In the genomic region with DNA sequence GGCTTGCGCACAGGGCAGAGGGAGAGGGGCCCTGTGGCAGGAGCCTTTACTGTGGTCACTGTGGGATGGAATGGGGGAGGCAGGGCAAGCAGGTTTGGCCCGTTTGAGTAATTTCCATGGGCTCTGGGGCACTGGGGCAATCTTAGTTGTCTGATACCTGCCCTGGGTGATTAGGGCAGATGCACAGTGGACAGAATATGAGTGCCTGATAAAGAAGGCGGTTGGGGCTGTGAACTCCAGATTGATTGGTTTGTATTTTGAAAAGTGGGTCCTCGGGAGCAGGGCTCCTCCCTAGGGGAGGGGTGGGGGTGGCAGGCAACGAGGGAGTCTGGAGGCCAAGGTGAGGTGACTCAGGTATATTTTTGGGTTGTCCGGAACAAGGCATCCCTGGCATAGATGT, we compare ENCODE assay signal across 2 cellular contexts.
TF ChIP-seq lines count a peak whose summit lies in the region.

No MANE protein-coding gene starts in this region.

TF ChIP-seq in GM23338, 12 proteins besides CTCF, POLR2A, EP300 and RAD21:
- TF ChIP-seq, protein P1, sequence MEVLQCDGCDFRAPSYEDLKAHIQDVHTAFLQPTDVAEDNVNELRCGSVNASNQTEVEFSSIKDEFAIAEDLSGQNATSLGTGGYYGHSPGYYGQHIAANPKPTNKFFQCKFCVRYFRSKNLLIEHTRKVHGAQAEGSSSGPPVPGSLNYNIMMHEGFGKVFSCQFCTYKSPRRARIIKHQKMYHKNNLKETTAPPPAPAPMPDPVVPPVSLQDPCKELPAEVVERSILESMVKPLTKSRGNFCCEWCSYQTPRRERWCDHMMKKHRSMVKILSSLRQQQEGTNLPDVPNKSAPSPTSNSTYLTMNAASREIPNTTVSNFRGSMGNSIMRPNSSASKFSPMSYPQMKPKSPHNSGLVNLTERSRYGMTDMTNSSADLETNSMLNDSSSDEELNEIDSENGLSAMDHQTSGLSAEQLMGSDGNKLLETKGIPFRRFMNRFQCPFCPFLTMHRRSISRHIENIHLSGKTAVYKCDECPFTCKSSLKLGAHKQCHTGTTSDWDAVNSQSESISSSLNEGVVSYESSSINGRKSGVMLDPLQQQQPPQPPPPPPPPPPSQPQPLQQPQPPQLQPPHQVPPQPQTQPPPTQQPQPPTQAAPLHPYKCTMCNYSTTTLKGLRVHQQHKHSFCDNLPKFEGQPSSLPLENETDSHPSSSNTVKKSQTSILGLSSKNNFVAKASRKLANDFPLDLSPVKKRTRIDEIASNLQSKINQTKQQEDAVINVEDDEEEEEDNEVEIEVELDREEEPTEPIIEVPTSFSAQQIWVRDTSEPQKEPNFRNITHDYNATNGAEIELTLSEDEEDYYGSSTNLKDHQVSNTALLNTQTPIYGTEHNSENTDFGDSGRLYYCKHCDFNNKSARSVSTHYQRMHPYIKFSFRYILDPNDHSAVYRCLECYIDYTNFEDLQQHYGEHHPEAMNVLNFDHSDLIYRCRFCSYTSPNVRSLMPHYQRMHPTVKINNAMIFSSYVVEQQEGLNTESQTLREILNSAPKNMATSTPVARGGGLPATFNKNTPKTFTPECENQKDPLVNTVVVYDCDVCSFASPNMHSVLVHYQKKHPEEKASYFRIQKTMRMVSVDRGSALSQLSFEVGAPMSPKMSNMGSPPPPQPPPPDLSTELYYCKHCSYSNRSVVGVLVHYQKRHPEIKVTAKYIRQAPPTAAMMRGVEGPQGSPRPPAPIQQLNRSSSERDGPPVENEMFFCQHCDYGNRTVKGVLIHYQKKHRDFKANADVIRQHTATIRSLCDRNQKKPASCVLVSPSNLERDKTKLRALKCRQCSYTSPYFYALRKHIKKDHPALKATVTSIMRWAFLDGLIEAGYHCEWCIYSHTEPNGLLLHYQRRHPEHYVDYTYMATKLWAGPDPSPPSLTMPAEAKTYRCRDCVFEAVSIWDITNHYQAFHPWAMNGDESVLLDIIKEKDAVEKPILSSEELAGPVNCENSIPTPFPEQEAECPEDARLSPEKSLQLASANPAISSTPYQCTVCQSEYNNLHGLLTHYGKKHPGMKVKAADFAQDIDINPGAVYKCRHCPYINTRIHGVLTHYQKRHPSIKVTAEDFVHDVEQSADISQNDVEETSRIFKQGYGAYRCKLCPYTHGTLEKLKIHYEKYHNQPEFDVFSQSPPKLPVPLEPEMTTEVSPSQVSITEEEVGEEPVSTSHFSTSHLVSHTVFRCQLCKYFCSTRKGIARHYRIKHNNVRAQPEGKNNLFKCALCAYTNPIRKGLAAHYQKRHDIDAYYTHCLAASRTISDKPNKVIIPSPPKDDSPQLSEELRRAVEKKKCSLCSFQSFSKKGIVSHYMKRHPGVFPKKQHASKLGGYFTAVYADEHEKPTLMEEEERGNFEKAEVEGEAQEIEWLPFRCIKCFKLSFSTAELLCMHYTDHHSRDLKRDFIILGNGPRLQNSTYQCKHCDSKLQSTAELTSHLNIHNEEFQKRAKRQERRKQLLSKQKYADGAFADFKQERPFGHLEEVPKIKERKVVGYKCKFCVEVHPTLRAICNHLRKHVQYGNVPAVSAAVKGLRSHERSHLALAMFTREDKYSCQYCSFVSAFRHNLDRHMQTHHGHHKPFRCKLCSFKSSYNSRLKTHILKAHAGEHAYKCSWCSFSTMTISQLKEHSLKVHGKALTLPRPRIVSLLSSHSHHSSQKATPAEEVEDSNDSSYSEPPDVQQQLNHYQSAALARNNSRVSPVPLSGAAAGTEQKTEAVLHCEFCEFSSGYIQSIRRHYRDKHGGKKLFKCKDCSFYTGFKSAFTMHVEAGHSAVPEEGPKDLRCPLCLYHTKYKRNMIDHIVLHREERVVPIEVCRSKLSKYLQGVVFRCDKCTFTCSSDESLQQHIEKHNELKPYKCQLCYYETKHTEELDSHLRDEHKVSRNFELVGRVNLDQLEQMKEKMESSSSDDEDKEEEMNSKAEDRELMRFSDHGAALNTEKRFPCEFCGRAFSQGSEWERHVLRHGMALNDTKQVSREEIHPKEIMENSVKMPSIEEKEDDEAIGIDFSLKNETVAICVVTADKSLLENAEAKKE (CRISPR knock-in tag; IDR thresholded peaks at IDR 0.05), result no peak
- TF ChIP-seq EZH2 (IDR thresholded peaks at IDR 0.05; ENCODE audit: low read depth, unreplicated experiment), result no peak
- TF ChIP-seq STAT1 (IDR thresholded peaks at IDR 0.05; ENCODE audit: unreplicated experiment), result no peak
- no peak for TF ChIP-seq EZH2phosphoT487 (IDR thresholded peaks at IDR 0.05; ENCODE audit: unreplicated experiment)
- TF ChIP-seq POLR2AphosphoS5 (IDR thresholded peaks at IDR 0.05; ENCODE audit: low read depth), result no peak
- TF ChIP-seq ZNF331 (CRISPR knock-in tag; IDR thresholded peaks at IDR 0.05; ENCODE audit: low read depth), result no peak

TF ChIP-seq in GM12878, 131 proteins besides CTCF, POLR2A, EP300 and RAD21 (continued from another document):
- TF ChIP-seq, protein P2, sequence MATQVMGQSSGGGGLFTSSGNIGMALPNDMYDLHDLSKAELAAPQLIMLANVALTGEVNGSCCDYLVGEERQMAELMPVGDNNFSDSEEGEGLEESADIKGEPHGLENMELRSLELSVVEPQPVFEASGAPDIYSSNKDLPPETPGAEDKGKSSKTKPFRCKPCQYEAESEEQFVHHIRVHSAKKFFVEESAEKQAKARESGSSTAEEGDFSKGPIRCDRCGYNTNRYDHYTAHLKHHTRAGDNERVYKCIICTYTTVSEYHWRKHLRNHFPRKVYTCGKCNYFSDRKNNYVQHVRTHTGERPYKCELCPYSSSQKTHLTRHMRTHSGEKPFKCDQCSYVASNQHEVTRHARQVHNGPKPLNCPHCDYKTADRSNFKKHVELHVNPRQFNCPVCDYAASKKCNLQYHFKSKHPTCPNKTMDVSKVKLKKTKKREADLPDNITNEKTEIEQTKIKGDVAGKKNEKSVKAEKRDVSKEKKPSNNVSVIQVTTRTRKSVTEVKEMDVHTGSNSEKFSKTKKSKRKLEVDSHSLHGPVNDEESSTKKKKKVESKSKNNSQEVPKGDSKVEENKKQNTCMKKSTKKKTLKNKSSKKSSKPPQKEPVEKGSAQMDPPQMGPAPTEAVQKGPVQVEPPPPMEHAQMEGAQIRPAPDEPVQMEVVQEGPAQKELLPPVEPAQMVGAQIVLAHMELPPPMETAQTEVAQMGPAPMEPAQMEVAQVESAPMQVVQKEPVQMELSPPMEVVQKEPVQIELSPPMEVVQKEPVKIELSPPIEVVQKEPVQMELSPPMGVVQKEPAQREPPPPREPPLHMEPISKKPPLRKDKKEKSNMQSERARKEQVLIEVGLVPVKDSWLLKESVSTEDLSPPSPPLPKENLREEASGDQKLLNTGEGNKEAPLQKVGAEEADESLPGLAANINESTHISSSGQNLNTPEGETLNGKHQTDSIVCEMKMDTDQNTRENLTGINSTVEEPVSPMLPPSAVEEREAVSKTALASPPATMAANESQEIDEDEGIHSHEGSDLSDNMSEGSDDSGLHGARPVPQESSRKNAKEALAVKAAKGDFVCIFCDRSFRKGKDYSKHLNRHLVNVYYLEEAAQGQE (IDR thresholded peaks at IDR 0.05; ENCODE audit: low read depth, low read length), result no peak
- no peak for TF ChIP-seq SP1 (IDR thresholded peaks at IDR 0.05; ENCODE audit: low read depth, low read length)
- TF ChIP-seq KDM1A (IDR thresholded peaks at IDR 0.05; ENCODE audit: borderline replicate concordance), result no peak
- TF ChIP-seq SRF (IDR thresholded peaks at IDR 0.05; ENCODE audit: low read depth in 2 of 2, low read length in 2 of 2), result no peak
- TF ChIP-seq MTA2 (IDR thresholded peaks at IDR 0.05; ENCODE audit: low read depth), result no peak
- no peak for TF ChIP-seq KAT2A (conservative IDR thresholded peaks at IDR 0.05; ENCODE audit: control insufficient read depth, low read depth, low read length)
- no peak for TF ChIP-seq MYB (IDR thresholded peaks at IDR 0.05; ENCODE audit: borderline replicate concordance, low read depth, low read length)
- TF ChIP-seq ASH2L (IDR thresholded peaks at IDR 0.05; ENCODE audit: borderline replicate concordance, low read depth), result no peak
